16 cellular contexts compared by ENCODE assay signal in the genomic region with DNA sequence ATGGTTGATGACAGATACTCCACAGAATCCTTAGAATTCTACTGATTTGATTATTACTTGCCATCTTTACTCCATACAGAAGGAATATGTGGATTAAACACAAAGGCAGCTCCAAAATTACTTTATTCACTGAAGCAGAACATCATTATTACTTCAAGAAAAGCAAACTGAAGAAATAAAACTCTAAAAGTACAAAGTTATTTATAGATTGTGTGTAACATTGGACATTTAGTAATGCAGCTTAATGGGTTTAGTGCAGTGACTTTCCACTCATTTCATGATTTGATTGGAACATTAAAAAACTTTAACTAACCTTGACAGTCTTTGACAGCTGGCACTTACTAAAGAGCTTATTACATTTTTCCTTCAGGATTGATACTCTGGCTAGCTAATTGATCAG. TPM values are rescaled to one million over a fixed set of nuclear protein-coding genes. Genes with fewer than 3 reads are reported as not detected.
A peak's percentile ranks its signal among the peaks of the same experiment; 100 is the strongest.
DNase-seq lines count a peak whose midpoint lies in the region; ATAC-seq and TF ChIP-seq lines count a peak whose summit lies in the region.
"Had no signal": no experiment of that assay in that cellular context is flagged by ENCODE, and none has a peak within 500 bp of the region (broad histone marks: within the 10 kb centered on the region; RNA-seq: fewer than 3 reads in every experiment).

No MANE protein-coding gene starts in this region.

- H3K4me3 ChIP-seq in GM23248 (no peak overlapping the region), SK-N-MC (no peak overlapping the region), thoracic aorta (no peak overlapping the region)
- H3K4me3 ChIP-seq: BLaER1 had no signal

- H3F3A ChIP-seq in GM23248 (ENCODE audit: insufficient read depth): peaks cover 30% of the 10 kb centered on the region

- in situ Hi-C loops in GM23248 (cut with MboI): no loop called here

- ATAC-seq in foreskin keratinocyte (no peak), thoracic aorta (ENCODE audit: insufficient number of reproducible peaks, low FRiP score, low read depth) (no peak), GM19351 (IDR thresholded peaks at IDR 0.05; ENCODE audit: unreplicated experiment) (no peak)
- ATAC-seq: Panc1 had no signal

- no peaks in the 10 kb centered on the region for H4K20me1 ChIP-seq in GM23248 (ENCODE audit: insufficient read depth)
- H4K20me1 ChIP-seq: BLaER1 had no signal

- H3K4me1 ChIP-seq in GM23248 (ENCODE audit: insufficient read depth) (peaks cover 30% of the 10 kb centered on the region), foreskin keratinocyte (peaks cover 17% of the 10 kb centered on the region), thoracic aorta (ENCODE audit: control insufficient read depth in 1 of 2, low read depth in 2 of 2) (peaks cover 31 to 50% of the 10 kb centered on the region in 2 donors)
- H3K4me1 ChIP-seq: BLaER1 had no signal

- H3K79me2 ChIP-seq in GM23248 (ENCODE audit: insufficient read depth): no peaks in the 10 kb centered on the region

- peak; percentile 3 for DNase-seq in GM23248
- DNase-seq in SK-N-MC (ENCODE audit: low read depth, low spot score): no peak
- DNase-seq in foreskin keratinocyte: no peak
- no peak for DNase-seq in thoracic aorta (ENCODE audit: low spot score)
- DNase-seq in NCI-H1092 treated with DMSO at 0.1 percent for 48 hours (lab: John Stamatoyannopoulos, UW): no peak
- DNase-seq in NCI-H345 treated with DMSO at 0.1 percent for 48 hours (lab: John Stamatoyannopoulos, UW; ENCODE audit: unreplicated experiment): no peak
- DNase-seq: DMS 273 treated with DMSO at 0.1 percent for 48 hours, KBM-7, NCI-H1694, NCI-H2107, NCI-H226, NCI-H774, SHP77 treated with DMSO at 0.1 percent for 48 hours had no signal

- TF ChIP-seq CTCF in foreskin keratinocyte (conservative IDR thresholded peaks at IDR 0.05): no peak
- no peak for TF ChIP-seq CTCF in thoracic aorta (IDR thresholded peaks at IDR 0.05)

- H3K36me3 ChIP-seq in GM23248 (ENCODE audit: low read depth) (no peaks in the 10 kb centered on the region), SK-N-MC (ENCODE audit: insufficient read depth, low read length) (peaks cover 4% of the 10 kb centered on the region), thoracic aorta (no peaks in the 10 kb centered on the region)

- H3K27ac ChIP-seq in GM23248: no peak overlapping the region
- H3K27ac ChIP-seq in SK-N-MC: peak overlapping the region; percentile 34
- H3K27ac ChIP-seq in foreskin keratinocyte: peak overlapping the region; percentile 63
- peak overlapping the region; percentile 67 to 78 for H3K27ac ChIP-seq in thoracic aorta
- H3K27ac ChIP-seq: BLaER1 had no signal

- H2AFZ ChIP-seq in GM23248: no peak overlapping the region

- H3K27me3 ChIP-seq in GM23248 (replicated peaks; ENCODE audit: insufficient read depth) (no peaks in the 10 kb centered on the region), foreskin keratinocyte (no peaks in the 10 kb centered on the region), thoracic aorta (replicated peaks; ENCODE audit: insufficient read depth) (no peaks in the 10 kb centered on the region)
- H3K27me3 ChIP-seq: BLaER1 had no signal

- no peaks in the 10 kb centered on the region for H3K9me2 ChIP-seq in GM23248 (ENCODE audit: insufficient read depth)

- H3K9ac ChIP-seq in GM23248 (no peak overlapping the region), SK-N-MC (ENCODE audit: insufficient read length) (no peak overlapping the region)
- H3K9ac ChIP-seq: BLaER1 had no signal

- no peak overlapping the region for H3K4me2 ChIP-seq in GM23248 (ENCODE audit: unreplicated experiment)
- H3K4me2 ChIP-seq: BLaER1 had no signal

- no peaks in the 10 kb centered on the region for H3K9me3 ChIP-seq in GM23248 (ENCODE audit: low read depth)
- no peaks in the 10 kb centered on the region for H3K9me3 ChIP-seq in SK-N-MC (ENCODE audit: low read depth, low read length)
- no peaks in the 10 kb centered on the region for H3K9me3 ChIP-seq in thoracic aorta
- H3K9me3 ChIP-seq: BLaER1 had no signal

RNA-seq across cellular contexts. Expression of a gene that starts 59.0 kb away (rescaled TPM):
- 142 and 148 TPM in 2 replicates for total RNA-seq in GM23248 (2014; rRNA removed; shearing (Covaris generic))
- polyA plus RNA-seq in GM23248 (2016; fragmentation: Nextera tagmentation; extraction: Ambion mirVana) (28.7 and 29.5 TPM in 2 replicates), foreskin keratinocyte (71.6 and 80.2 TPM in 2 replicates)
- total RNA-seq in foreskin keratinocyte (251 and 257 TPM in 2 replicates), thoracic aorta (100 to 1,000 TPM; 226 to 290 TPM)
